In genomic region chr5:177447611-177448243, GRCh38 we compare ENCODE assay signal across 7 cellular contexts. TPM values are rescaled to one million over a fixed set of nuclear protein-coding genes. Genes with fewer than 3 reads are reported as not detected.
DNase-seq lines count a peak whose midpoint lies in the region; ATAC-seq and TF ChIP-seq lines count a peak whose summit lies in the region.

No MANE protein-coding gene starts in this region.

- peak overlapping the region; percentile 60 for H3K4me3 Mint-ChIP-seq in activated T-cell treated with anti-CD3 and anti-CD28 coated beads, Interleukin-2, amount 50 U/mL, for 24 hours

- H3K4me1 ChIP-seq in ovary (ENCODE audit: insufficient read depth) = peaks cover 6% of the 10 kb centered on the region

- no peaks in the 10 kb centered on the region for H3K27me3 Mint-ChIP-seq in activated T-cell treated with anti-CD3 and anti-CD28 coated beads, Interleukin-2, amount 50 U/mL, for 24 hours

- H3K27me3 ChIP-seq in ovary = no peaks in the 10 kb centered on the region

- peaks cover 57% of the 10 kb centered on the region for H3K4me1 Mint-ChIP-seq in activated T-cell treated with anti-CD3 and anti-CD28 coated beads, Interleukin-2, amount 50 U/mL, for 24 hours (ENCODE audit: low read depth)

- DNase-seq in EH (ENCODE audit: low read depth) = peak; percentile 87
- peak; percentile 66 for DNase-seq in activated T-cell treated with anti-CD3 and anti-CD28 coated beads, Interleukin-2, amount 50 U/mL, for 24 hours
- peak; percentile 99 for DNase-seq in glomerular visceral epithelial cell (ENCODE audit: extremely low spot score)
- DNase-seq in ovary = peak in 1 of 5 donors; percentile 57

- TF ChIP-seq CTCF in ovary (IDR thresholded peaks at IDR 0.05) = no peak

- H3K9me3 Mint-ChIP-seq in activated T-cell treated with anti-CD3 and anti-CD28 coated beads, Interleukin-2, amount 50 U/mL, for 24 hours = no peaks in the 10 kb centered on the region

- no peaks in the 10 kb centered on the region for H3K36me3 ChIP-seq in ovary

- H3K27ac Mint-ChIP-seq in activated T-cell treated with anti-CD3 and anti-CD28 coated beads, Interleukin-2, amount 50 U/mL, for 24 hours = peak overlapping the region; percentile 73

- intact Hi-C loops in ovary (cut with DNase I) = loop anchor here in 2 of 4 donors (2.0 to 5.0 kb wide), 2 partner anchors 40 to 43 kb away; partner anchors contain the start of gene F12 (in 1 of the 2)

- H3K4me3 ChIP-seq in ovary = peak overlapping the region; percentile 42

- no peak overlapping the region for H3K27ac ChIP-seq in ovary

- TF ChIP-seq POLR2A in ovary (IDR thresholded peaks at IDR 0.05) = no peak

- ATAC-seq in GM18873 (IDR thresholded peaks at IDR 0.05; ENCODE audit: low FRiP score, unreplicated experiment) = no peak
- ATAC-seq in GM19463 (IDR thresholded peaks at IDR 0.05; ENCODE audit: unreplicated experiment) = no peak

- no peak; the same call in 1 of the 2 replicates for TF ChIP-seq EP300 in Ishikawa (IDR thresholded peaks at IDR 0.05; ENCODE audit: borderline replicate concordance)
- no peak for TF ChIP-seq EP300 in ovary (IDR thresholded peaks at IDR 0.05)

- TF ChIP-seq RAD21 in Ishikawa (IDR thresholded peaks at IDR 0.05; ENCODE audit: low read depth) = no peak; the same call in 1 of the 2 replicates

- WGBS in ovary, 3 donors = 21 to 22% (median 22%) methylated on average over 19 to 23 of the region's 23 CpGs

- no peaks in the 10 kb centered on the region for H3K9me3 ChIP-seq in ovary

- H3K36me3 Mint-ChIP-seq in activated T-cell treated with anti-CD3 and anti-CD28 coated beads, Interleukin-2, amount 50 U/mL, for 24 hours (ENCODE audit: low read depth) = peaks cover 13% of the 10 kb centered on the region

TF ChIP-seq in Ishikawa, 13 proteins besides CTCF, POLR2A, EP300 and RAD21:
- TF ChIP-seq, protein P1, sequence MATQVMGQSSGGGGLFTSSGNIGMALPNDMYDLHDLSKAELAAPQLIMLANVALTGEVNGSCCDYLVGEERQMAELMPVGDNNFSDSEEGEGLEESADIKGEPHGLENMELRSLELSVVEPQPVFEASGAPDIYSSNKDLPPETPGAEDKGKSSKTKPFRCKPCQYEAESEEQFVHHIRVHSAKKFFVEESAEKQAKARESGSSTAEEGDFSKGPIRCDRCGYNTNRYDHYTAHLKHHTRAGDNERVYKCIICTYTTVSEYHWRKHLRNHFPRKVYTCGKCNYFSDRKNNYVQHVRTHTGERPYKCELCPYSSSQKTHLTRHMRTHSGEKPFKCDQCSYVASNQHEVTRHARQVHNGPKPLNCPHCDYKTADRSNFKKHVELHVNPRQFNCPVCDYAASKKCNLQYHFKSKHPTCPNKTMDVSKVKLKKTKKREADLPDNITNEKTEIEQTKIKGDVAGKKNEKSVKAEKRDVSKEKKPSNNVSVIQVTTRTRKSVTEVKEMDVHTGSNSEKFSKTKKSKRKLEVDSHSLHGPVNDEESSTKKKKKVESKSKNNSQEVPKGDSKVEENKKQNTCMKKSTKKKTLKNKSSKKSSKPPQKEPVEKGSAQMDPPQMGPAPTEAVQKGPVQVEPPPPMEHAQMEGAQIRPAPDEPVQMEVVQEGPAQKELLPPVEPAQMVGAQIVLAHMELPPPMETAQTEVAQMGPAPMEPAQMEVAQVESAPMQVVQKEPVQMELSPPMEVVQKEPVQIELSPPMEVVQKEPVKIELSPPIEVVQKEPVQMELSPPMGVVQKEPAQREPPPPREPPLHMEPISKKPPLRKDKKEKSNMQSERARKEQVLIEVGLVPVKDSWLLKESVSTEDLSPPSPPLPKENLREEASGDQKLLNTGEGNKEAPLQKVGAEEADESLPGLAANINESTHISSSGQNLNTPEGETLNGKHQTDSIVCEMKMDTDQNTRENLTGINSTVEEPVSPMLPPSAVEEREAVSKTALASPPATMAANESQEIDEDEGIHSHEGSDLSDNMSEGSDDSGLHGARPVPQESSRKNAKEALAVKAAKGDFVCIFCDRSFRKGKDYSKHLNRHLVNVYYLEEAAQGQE (IDR thresholded peaks at IDR 0.05; ENCODE audit: low read depth) = no peak
- TF ChIP-seq ZBTB7A (IDR thresholded peaks at IDR 0.05; ENCODE audit: low read depth) (peak; percentile 20; the same call in 1 of the 2 replicates), NFIC (IDR thresholded peaks at IDR 0.05) (peak; percentile 76), YY1 (IDR thresholded peaks at IDR 0.05; ENCODE audit: low read depth) (peak; percentile 66), FOXM1 (IDR thresholded peaks at IDR 0.05; ENCODE audit: borderline replicate concordance, low read depth) (no peak), TCF12 (IDR thresholded peaks at IDR 0.05; ENCODE audit: low read depth) (peak; percentile 53; the same call in 1 of the 2 replicates), TEAD4 (IDR thresholded peaks at IDR 0.05) (peak; percentile 54)
- TF ChIP-seq, protein P2, sequence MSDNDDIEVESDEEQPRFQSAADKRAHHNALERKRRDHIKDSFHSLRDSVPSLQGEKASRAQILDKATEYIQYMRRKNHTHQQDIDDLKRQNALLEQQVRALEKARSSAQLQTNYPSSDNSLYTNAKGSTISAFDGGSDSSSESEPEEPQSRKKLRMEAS (IDR thresholded peaks at IDR 0.05) = peak; percentile 95
- TF ChIP-seq, protein P3, sequence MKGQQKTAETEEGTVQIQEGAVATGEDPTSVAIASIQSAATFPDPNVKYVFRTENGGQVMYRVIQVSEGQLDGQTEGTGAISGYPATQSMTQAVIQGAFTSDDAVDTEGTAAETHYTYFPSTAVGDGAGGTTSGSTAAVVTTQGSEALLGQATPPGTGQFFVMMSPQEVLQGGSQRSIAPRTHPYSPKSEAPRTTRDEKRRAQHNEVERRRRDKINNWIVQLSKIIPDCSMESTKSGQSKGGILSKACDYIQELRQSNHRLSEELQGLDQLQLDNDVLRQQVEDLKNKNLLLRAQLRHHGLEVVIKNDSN (IDR thresholded peaks at IDR 0.05) = peak; percentile 4; the same call in 1 of the 2 replicates

RNA-seq across cellular contexts. Expression of gene PRR7, which starts 1.1 kb away (rescaled TPM):
- 10 to 100 TPM in 1 of 7 donors, 1 to 10 TPM in 5, under 1 TPM in 1; 0.66 to 11.4 (median 2.1) TPM for total RNA-seq in ovary
- under 1 TPM in 1 of 2 donors, not detected in 1; 0.51 TPM for polyA plus RNA-seq in ovary

RNA-seq across cellular contexts. Expression of gene GRK6, which starts 21.3 kb away (rescaled TPM):
- 10 to 100 TPM; 13.6 to 30.3 (median 21.7) TPM for total RNA-seq in ovary
- 10 to 100 TPM in 1 of 2 donors, 1 to 10 TPM in 1; 5.9 to 15.3 TPM for polyA plus RNA-seq in ovary

RNA-seq across cellular contexts. Expression of gene DBN1, which starts 25.7 kb away (rescaled TPM):
- 10 to 100 TPM; 35.1 to 91.6 (median 57.0) TPM for total RNA-seq in ovary
- 10 to 100 TPM; 18.4 to 55.4 TPM for polyA plus RNA-seq in ovary

RNA-seq across cellular contexts. Expression of gene F12, which starts 38.4 kb away (rescaled TPM):
- 1 to 10 TPM in 1 of 7 donors, under 1 TPM in 1, not detected in 5; 0.28 to 1.7 TPM for total RNA-seq in ovary
- polyA plus RNA-seq in ovary = not detected

RNA-seq across cellular contexts. Expression of gene PFN3, which starts 47.3 kb away (rescaled TPM):
- total RNA-seq in ovary = not detected
- polyA plus RNA-seq in ovary = not detected
